14 cellular contexts compared by ENCODE assay signal in genomic region chr14:76491172-76491930, GRCh38.
DNase-seq lines count a peak whose midpoint lies in the region; ATAC-seq and TF ChIP-seq lines count a peak whose summit lies in the region.
"Had no signal": no experiment of that assay in that cellular context is flagged by ENCODE, and none has a peak within 500 bp of the region (broad histone marks: within the 10 kb centered on the region; RNA-seq: fewer than 3 reads in every experiment).

No MANE protein-coding gene starts in this region.

- H3K9me3 ChIP-seq in cardiac muscle cell (ENCODE audit: low read depth) (no peaks in the 10 kb centered on the region), SJSA1 (replicated peaks) (no peaks in the 10 kb centered on the region), upper lobe of right lung (no peaks in the 10 kb centered on the region)

- no peak for ATAC-seq in left ventricle myocardium superior
- ATAC-seq in esophagus mucosa: peak; percentile 24
- ATAC-seq in upper lobe of right lung: no peak
- no peak for ATAC-seq in GM18519 (IDR thresholded peaks at IDR 0.05; ENCODE audit: low FRiP score, unreplicated experiment)
- ATAC-seq: K562 had no signal

- no peak overlapping the region for H3K4me3 ChIP-seq in cardiac muscle cell
- no peak overlapping the region for H3K4me3 ChIP-seq in SJSA1
- H3K4me3 ChIP-seq in upper lobe of right lung: no peak overlapping the region
- H3K4me3 ChIP-seq: K562 had no signal

- intact Hi-C loops in left ventricle myocardium superior (cut with micrococcal nuclease) (no loop called here), upper lobe of right lung (cut with DNase I) (no loop called here)

- H3K27me3 ChIP-seq in cardiac muscle cell (no peaks in the 10 kb centered on the region), SJSA1 (replicated peaks) (no peaks in the 10 kb centered on the region), upper lobe of right lung (no peaks in the 10 kb centered on the region)

- DNase-seq in cardiac muscle cell (ENCODE audit: low read depth in 1 of 2, low spot score in 1 of 2): no peak
- no peak for DNase-seq in left ventricle myocardium superior
- DNase-seq in SJSA1 (ENCODE audit: low read depth in 1 of 2, low spot score in 2 of 2): no peak
- DNase-seq in foreskin melanocyte: no peak
- no peak for DNase-seq in upper lobe of right lung
- DNase-seq: C1 segment of cervical spinal cord; Calu3; CD4-positive, alpha-beta T cell; DMS 273 treated with DMSO at 0.1 percent for 48 hours; Karpas-422 had no signal

- TF ChIP-seq CTCF in cardiac muscle cell (IDR thresholded peaks at IDR 0.05; ENCODE audit: low read depth, low read length) (no peak), upper lobe of right lung (IDR thresholded peaks at IDR 0.05) (no peak)

- H3K4me1 ChIP-seq in cardiac muscle cell (ENCODE audit: low read depth): peaks cover 5% of the 10 kb centered on the region
- peaks cover 53% of the 10 kb centered on the region for H3K4me1 ChIP-seq in SJSA1 (replicated peaks)
- no peaks in the 10 kb centered on the region for H3K4me1 ChIP-seq in upper lobe of right lung

- H3K36me3 ChIP-seq in cardiac muscle cell (no peaks in the 10 kb centered on the region), SJSA1 (no peaks in the 10 kb centered on the region), upper lobe of right lung (no peaks in the 10 kb centered on the region)

- peak overlapping the region; percentile 15 for H3K27ac ChIP-seq in cardiac muscle cell
- peak overlapping the region; percentile 34 for H3K27ac ChIP-seq in SJSA1
- H3K27ac ChIP-seq in upper lobe of right lung: no peak overlapping the region
- H3K27ac ChIP-seq: HL-60 had no signal
